Comparison of ENCODE assay signal across 18 cellular contexts in genomic region chr5:33530183-33530962, GRCh38.
DNase-seq lines count a peak whose midpoint lies in the region; ATAC-seq, FAIRE-seq and TF ChIP-seq lines count a peak whose summit lies in the region.
"Had no signal": no experiment of that assay in that cellular context is flagged by ENCODE, and none has a peak within 500 bp of the region (broad histone marks: within the 10 kb centered on the region; RNA-seq: fewer than 3 reads in every experiment).

No MANE protein-coding gene starts in this region.

- H3K4me1 ChIP-seq in A549 (no peaks in the 10 kb centered on the region), OCI-LY1 (ENCODE audit: insufficient read depth, low read length, severe bottlenecking) (no peaks in the 10 kb centered on the region), esophagus muscularis mucosa (peaks cover 0 to 8% (median 4%) of the 10 kb centered on the region in 4 donors), testis (no peaks in the 10 kb centered on the region)
- H3K4me1 ChIP-seq: spleen, suprapubic skin had no signal

- TF ChIP-seq POLR2A in A549 (IDR thresholded peaks at IDR 0.05; ENCODE audit: low read length): no peak
- no peak for TF ChIP-seq POLR2A in esophagus muscularis mucosa (IDR thresholded peaks at IDR 0.05; ENCODE audit: low read depth)
- no peak for TF ChIP-seq POLR2A in testis (IDR thresholded peaks at IDR 0.05)

- H3K4me2 ChIP-seq in A549 (no peak overlapping the region), OCI-LY1 (ENCODE audit: low read length) (no peak overlapping the region)

- TF ChIP-seq EP300 in A549 (IDR thresholded peaks at IDR 0.05) (no peak), esophagus muscularis mucosa (IDR thresholded peaks at IDR 0.05) (no peak)

- H3F3A ChIP-seq in OCI-LY1 (ENCODE audit: insufficient read depth, low read length): no peaks in the 10 kb centered on the region

- no peaks in the 10 kb centered on the region for H3K27me3 ChIP-seq in OCI-LY1 (ENCODE audit: insufficient read depth, low read length)
- H3K27me3 ChIP-seq in esophagus muscularis mucosa: no peaks in the 10 kb centered on the region
- H3K27me3 ChIP-seq in testis: no peaks in the 10 kb centered on the region
- H3K27me3 ChIP-seq: spleen, suprapubic skin had no signal

- H2AFZ ChIP-seq in OCI-LY1 (ENCODE audit: low read length): no peak overlapping the region
- H2AFZ ChIP-seq: GM23248 had no signal

- no peaks in the 10 kb centered on the region for H3K79me2 ChIP-seq in OCI-LY1 (ENCODE audit: insufficient read depth, low read length)

- no peak for TF ChIP-seq RAD21 in A549 (conservative IDR thresholded peaks at IDR 0.05 in 1 of 2, IDR thresholded peaks at IDR 0.05 in 1 of 2)

- no peak for TF ChIP-seq CTCF in A549 (IDR thresholded peaks at IDR 0.05)
- peak; percentile 15; the same call in 1 of the 3 replicates for TF ChIP-seq CTCF in GM12872 (IDR thresholded peaks at IDR 0.05; ENCODE audit: insufficient read depth, low read depth, low read length)
- TF ChIP-seq CTCF in OCI-LY1 (IDR thresholded peaks at IDR 0.05; ENCODE audit: low read length): 0 out of 2 replicates have a peak, but pooled peaks have one; percentile 8
- no peak for TF ChIP-seq CTCF in esophagus muscularis mucosa (IDR thresholded peaks at IDR 0.05)
- no peak for TF ChIP-seq CTCF in testis (IDR thresholded peaks at IDR 0.05)

- H3K9me3 ChIP-seq in A549: no peaks in the 10 kb centered on the region
- H3K9me3 ChIP-seq in OCI-LY1 (ENCODE audit: low read length): no peaks in the 10 kb centered on the region
- no peaks in the 10 kb centered on the region for H3K9me3 ChIP-seq in esophagus muscularis mucosa
- H3K9me3 ChIP-seq in testis: no peaks in the 10 kb centered on the region
- H3K9me3 ChIP-seq: spleen, suprapubic skin had no signal

- no peak for FAIRE-seq in A549 (lab: Jason Lieb, UNC)
- FAIRE-seq: bronchial epithelial cell had no signal

- no peaks in the 10 kb centered on the region for H4K20me1 ChIP-seq in OCI-LY1 (ENCODE audit: insufficient read depth, low read length)

- H3K9ac ChIP-seq in OCI-LY1 (ENCODE audit: low read length): no peak overlapping the region
- H3K9ac ChIP-seq: GM23248 had no signal

- H3K4me3 ChIP-seq in A549 (no peak overlapping the region), OCI-LY1 (ENCODE audit: low read depth, low read length, poor library complexity, severe bottlenecking) (no peak overlapping the region), esophagus muscularis mucosa (no peak overlapping the region), testis (no peak overlapping the region)
- H3K4me3 ChIP-seq: dorsolateral prefrontal cortex, GM23248, spleen, suprapubic skin had no signal

- ATAC-seq in A549: peak; percentile 39 to 62; a peak in 5 of 6 replicates
- ATAC-seq: activated CD4-positive, alpha-beta T cell treated with anti-CD3 and anti-CD28 coated beads for 36 hours had no signal

- H3K27ac ChIP-seq in A549 (no peak overlapping the region), OCI-LY1 (ENCODE audit: low read depth, low read length, poor library complexity, severe bottlenecking) (no peak overlapping the region), esophagus muscularis mucosa (replicated peaks in 1 of 4) (peak overlapping the region in 1 of 4 donors; percentile 19), testis (no peak overlapping the region)
- H3K27ac ChIP-seq: dorsolateral prefrontal cortex, GM23248, spleen, suprapubic skin had no signal

- intact Hi-C loops in esophagus muscularis mucosa (cut with DNase I) (no loop called here), testis (cut with DNase I; ENCODE audit: low total_unique reads) (no loop called here)

- H3K9me2 ChIP-seq in OCI-LY1 (ENCODE audit: low read depth, low read length): no peaks in the 10 kb centered on the region

- 62% methylated on average over 9 of the region's 10 CpGs for WGBS in A549 (ENCODE audit: missing lambda C conversion rate)
- WGBS in esophagus muscularis mucosa: 88% methylated on average over 9 of the region's 10 CpGs
- WGBS in testis, 2 donors: 79 to 90% methylated on average over 4 to 10 of the region's 10 CpGs

- POLR2A ChIA-PET in A549 (lab: Yijun Ruan, JAX): no interaction called here

- H3K36me3 ChIP-seq in OCI-LY1 (ENCODE audit: insufficient read depth, low read length) (no peaks in the 10 kb centered on the region), esophagus muscularis mucosa (peaks cover 0 to 6% (median 0%) of the 10 kb centered on the region in 4 donors), testis (ENCODE audit: low read depth, missing control alignments) (no peaks in the 10 kb centered on the region)
- H3K36me3 ChIP-seq: spleen, suprapubic skin had no signal

- DNase-seq in A549 (ENCODE audit: low read depth in 1 of 2, low spot score in 1 of 2) (no peak), esophagus muscularis mucosa (ENCODE audit: extremely low spot score) (peak; percentile 86), GF-D8 (lab: John Stamatoyannopoulos, UW) (no peak), testis (no peak), NCI-H1930 (lab: John Stamatoyannopoulos, UW) (no peak)
- DNase-seq in stimulated activated CD4-positive, alpha-beta T cell treated with anti-CD3 and anti-CD28 coated beads, Interleukin-4, amount 100 ng/mL, for 24 hours: no peak
- DNase-seq: activated CD4-positive, alpha-beta T cell treated with anti-CD3 and anti-CD28 coated beads for 36 hours; CD8-positive, alpha-beta memory T cell; dorsolateral prefrontal cortex; erythroblast; GM23248; spleen; stimulated activated CD8-positive, alpha-beta memory T cell treated with anti-CD3 and anti-CD28 coated beads, Interleukin-4, amount 100 ng/mL, for 48 hours; SW 1271 had no signal

- CTCF ChIA-PET in A549 (lab: Yijun Ruan, JAX): interaction anchor here (1.1 to 1.2 kb wide), 2 partner anchors 17 to 141 kb away, joined by 3 read pairs; no protein-coding TSS in a partner anchor

TF ChIP-seq in A549, 52 proteins besides CTCF, POLR2A, EP300 and RAD21:
- no peak for TF ChIP-seq HOXB5 (CRISPR knock-in tag; IDR thresholded peaks at IDR 0.05)
- TF ChIP-seq FOSB (CRISPR knock-in tag; IDR thresholded peaks at IDR 0.05): no peak
- TF ChIP-seq TP53 (CRISPR knock-in tag; IDR thresholded peaks at IDR 0.05): no peak
- TF ChIP-seq USF2 (IDR thresholded peaks at IDR 0.05): no peak
- no peak for TF ChIP-seq HMGXB4 (CRISPR knock-in tag; IDR thresholded peaks at IDR 0.05; ENCODE audit: borderline replicate concordance)
- TF ChIP-seq HEYL (CRISPR knock-in tag; IDR thresholded peaks at IDR 0.05): no peak
- no peak for TF ChIP-seq REST (IDR thresholded peaks at IDR 0.05)
- TF ChIP-seq ELK1 (IDR thresholded peaks at IDR 0.05; ENCODE audit: low read depth, low read length): no peak
- TF ChIP-seq NPAS2 (CRISPR knock-in tag; IDR thresholded peaks at IDR 0.05; ENCODE audit: borderline replicate concordance): no peak

Comparison
In these comparisons a context has a peak if more than half of its experiments do, and no peak if none do; other contexts are left out.
1. CTCF ChIP-seq: peak in GM12872 (single experiment) and OCI-LY1 (single experiment); none in A549 (single experiment), esophagus muscularis mucosa (0 of 3) and testis (0 of 3).